In genomic region chr19:49056902-49057596, GRCh38 we compare ENCODE assay signal across 8 cellular contexts. TPM values are rescaled to one million over a fixed set of nuclear protein-coding genes. Genes with fewer than 3 reads are reported as not detected.
DNase-seq lines count a peak whose midpoint lies in the region; ATAC-seq, FAIRE-seq and TF ChIP-seq lines count a peak whose summit lies in the region.
"Not testable (repeated sequence)": the region's sequence is repeated elsewhere in the genome, so short reads cannot be mapped to it uniquely, and the experiment has no call there.

No MANE protein-coding gene starts in this region.

- not testable (repeated sequence) for H3K4me1 ChIP-seq in NT2/D1 (ENCODE audit: insufficient read depth, insufficient read length); pancreas; thymus (ENCODE audit: control insufficient read depth, insufficient read depth, low read length)

- intact Hi-C loops in CD4-positive, alpha-beta T cell (cut with DNase I, micrococcal nuclease) = loop anchor here in 1 of 2 experiments (5.0 kb wide), 1 partner anchor 40 kb away; the partner anchor contains the start of gene LHB
- intact Hi-C loops in lower leg skin (cut with DNase I; ENCODE audit: low total_unique reads); pancreas (cut with DNase I): not testable (repeated sequence)

- not testable (repeated sequence) for H3K36me3 ChIP-seq in NT2/D1 (ENCODE audit: insufficient read depth, insufficient read length, low read length); pancreas; thymus (ENCODE audit: control insufficient read depth, insufficient read depth)

- peaks cover 21% of the 10 kb centered on the region for H3K4me1 Mint-ChIP-seq in CD4-positive, alpha-beta T cell (ENCODE audit: low read depth)
- peaks cover 21% of the 10 kb centered on the region for H3K4me1 Mint-ChIP-seq in activated T-cell treated with anti-CD3 and anti-CD28 coated beads, Interleukin-2, amount 50 U/mL, for 24 hours (ENCODE audit: low read depth)
- peaks cover 19% of the 10 kb centered on the region for H3K4me1 Mint-ChIP-seq in chondrocyte (ENCODE audit: low read depth)

- not testable (repeated sequence) for H3K9me3 ChIP-seq in CD4-positive, alpha-beta T cell (ENCODE audit: control insufficient read depth, low read length); NT2/D1 (ENCODE audit: insufficient read depth, low read length); pancreas; thymus (ENCODE audit: control insufficient read depth)

- H3K27me3 Mint-ChIP-seq in CD4-positive, alpha-beta T cell = peaks cover 51% of the 10 kb centered on the region
- peaks cover 56% of the 10 kb centered on the region for H3K27me3 Mint-ChIP-seq in activated T-cell treated with anti-CD3 and anti-CD28 coated beads, Interleukin-2, amount 50 U/mL, for 24 hours
- H3K27me3 Mint-ChIP-seq in chondrocyte (ENCODE audit: low read depth) = not testable (repeated sequence)

- not testable (repeated sequence) for H3K27ac ChIP-seq in CD4-positive, alpha-beta T cell (ENCODE audit: low read depth, low read length); pancreas; thymus (ENCODE audit: low read depth)

- ATAC-seq in CD4-positive, alpha-beta T cell (ENCODE audit: poor library complexity) = peak; percentile 12
- peak; percentile 11 to 44 (median 28) for ATAC-seq in pancreas

- WGBS in lower leg skin, 2 donors = 2 to 4% methylated on average over 27 to 30 of the region's 34 CpGs
- WGBS in pancreas, 2 donors = 6 to 8% methylated on average over 33 to 34 of the region's 34 CpGs
- 4% methylated on average over 34 of the region's 34 CpGs for WGBS in thymus

- not testable (repeated sequence) for TF ChIP-seq POLR2A in lower leg skin (IDR thresholded peaks at IDR 0.05)

- POLR2A ChIA-PET in CD4-positive, alpha-beta T cell (lab: Charles Lee) = interaction anchor here (1.1 to 2.1 kb wide), 3 partner anchors 15 to 64 kb away, joined by 3 to 4 read pairs (median 4); partner anchors contain the start of genes GYS1 and RUVBL2

- FAIRE-seq in pancreas (lab: Jason Lieb, UNC) = not testable (repeated sequence)

- not testable (repeated sequence) for TF ChIP-seq CTCF in CD4-positive, alpha-beta T cell (IDR thresholded peaks at IDR 0.05); chondrocyte (IDR thresholded peaks at IDR 0.05); lower leg skin (IDR thresholded peaks at IDR 0.05); pancreas (IDR thresholded peaks at IDR 0.05)

- CTCF ChIA-PET in CD4-positive, alpha-beta T cell (lab: Charles Lee) = interaction anchor here (0.5 to 2.3 kb wide), 5 partner anchors 38 to 574 kb away, joined by 3 to 8 read pairs (median 3); partner anchors contain the start of gene LIN7B

- peak overlapping the region; percentile 70 for H3K9ac ChIP-seq in NT2/D1 (ENCODE audit: insufficient read length, low read depth)

- H3K27ac Mint-ChIP-seq in CD4-positive, alpha-beta T cell; activated T-cell treated with anti-CD3 and anti-CD28 coated beads, Interleukin-2, amount 50 U/mL, for 24 hours: not testable (repeated sequence)
- H3K27ac Mint-ChIP-seq in chondrocyte (ENCODE audit: unreplicated experiment) = peak overlapping the region; percentile 22

- peaks cover 36% of the 10 kb centered on the region for H3K27me3 ChIP-seq in CD4-positive, alpha-beta T cell (ENCODE audit: control insufficient read depth, insufficient read depth, low read length)
- peaks cover 48% of the 10 kb centered on the region for H3K27me3 ChIP-seq in NT2/D1 (ENCODE audit: insufficient read depth, insufficient read length)
- not testable (repeated sequence) for H3K27me3 ChIP-seq in pancreas
- peaks cover 31% of the 10 kb centered on the region for H3K27me3 ChIP-seq in thymus (ENCODE audit: control insufficient read depth, insufficient read depth)

- not testable (repeated sequence) for H3K36me3 Mint-ChIP-seq in CD4-positive, alpha-beta T cell (ENCODE audit: low read depth); activated T-cell treated with anti-CD3 and anti-CD28 coated beads, Interleukin-2, amount 50 U/mL, for 24 hours (ENCODE audit: low read depth); chondrocyte (ENCODE audit: low read depth)

- H3K4me3 Mint-ChIP-seq in CD4-positive, alpha-beta T cell = peak overlapping the region; percentile 89
- peak overlapping the region; percentile 61 for H3K4me3 Mint-ChIP-seq in activated T-cell treated with anti-CD3 and anti-CD28 coated beads, Interleukin-2, amount 50 U/mL, for 24 hours
- H3K4me3 Mint-ChIP-seq in chondrocyte (ENCODE audit: unreplicated experiment) = peak overlapping the region; percentile 77

- H3K9me3 Mint-ChIP-seq in CD4-positive, alpha-beta T cell; activated T-cell treated with anti-CD3 and anti-CD28 coated beads, Interleukin-2, amount 50 U/mL, for 24 hours; chondrocyte (ENCODE audit: low read depth): not testable (repeated sequence)

- H3K4me3 ChIP-seq in NT2/D1 (ENCODE audit: insufficient read length, low read depth) (peak overlapping the region; percentile 36), lower leg skin (ENCODE audit: low read depth, poor library complexity, severe bottlenecking) (peak overlapping the region; percentile 13), pancreas (peak overlapping the region in 3 of 4 donors; percentile 26 to 67 (median 47)), thymus (ENCODE audit: low read length) (peak overlapping the region; percentile 48)

- not testable (repeated sequence) for DNase-seq in CD4-positive, alpha-beta T cell; NT2/D1 (ENCODE audit: low read depth, low spot score); activated T-cell treated with anti-CD3 and anti-CD28 coated beads, Interleukin-2, amount 50 U/mL, for 24 hours; chondrocyte (ENCODE audit: low spot score); lower leg skin (ENCODE audit: low spot score in 2 of 2)
- DNase-seq in foreskin melanocyte = peak; percentile 11
- peak in 1 of 6 donors; percentile 47 for DNase-seq in pancreas

RNA-seq across cellular contexts. Expression of gene CGB7, which starts 0.5 kb away (rescaled TPM):
- total RNA-seq in CD4-positive, alpha-beta T cell = not detected
- total RNA-seq in chondrocyte (0.52 to 0.85 TPM in 2 of 3 replicates, not detected in the other), lower leg skin (1 to 10 TPM; 1.0 to 8.8 (median 2.2) TPM), pancreas (not detected)
- polyA plus RNA-seq in pancreas (under 1 TPM in 1 of 2 donors, not detected in 1; 0.38 TPM), thymus (6.7 TPM)

RNA-seq across cellular contexts. Expression of gene NTF4, which starts 7.6 kb away (rescaled TPM):
- total RNA-seq in CD4-positive, alpha-beta T cell = not detected
- total RNA-seq in chondrocyte (1.1 to 1.6 TPM in 2 of 3 replicates, not detected in the other), lower leg skin (10 to 100 TPM in 1 of 4 donors, 1 to 10 TPM in 3; 7.4 to 16.8 (median 8.4) TPM), pancreas (not detected)
- polyA plus RNA-seq in pancreas (under 1 TPM in 1 of 2 donors, not detected in 1; 0.09 TPM), thymus (30.1 TPM)

RNA-seq across cellular contexts. Expression of gene CGB8, which starts 8.1 kb away (rescaled TPM):
- not detected for total RNA-seq in CD4-positive, alpha-beta T cell
- total RNA-seq in chondrocyte (1.7 to 3.1 TPM (median 2.4 TPM) in 3 replicates), lower leg skin (not detected), pancreas (not detected)
- polyA plus RNA-seq in pancreas (not detected), thymus (0.27 TPM)

RNA-seq across cellular contexts. Expression of gene CGB5, which starts 13.4 kb away (rescaled TPM):
- not detected for total RNA-seq in CD4-positive, alpha-beta T cell
- total RNA-seq in chondrocyte (1.6 TPM in 1 of 3 replicates, not detected in the others), lower leg skin (not detected), pancreas (not detected)
- polyA plus RNA-seq in pancreas (not detected), thymus (0.98 TPM)

RNA-seq across cellular contexts. Expression of gene KCNA7, which starts 15.4 kb away (rescaled TPM):
- not detected for total RNA-seq in CD4-positive, alpha-beta T cell
- total RNA-seq in chondrocyte (0.12 TPM in 1 of 3 replicates, not detected in the others), lower leg skin (under 1 TPM in 1 of 4 donors, not detected in 3; 0.06 TPM), pancreas (not detected)
- polyA plus RNA-seq in pancreas (not detected), thymus (0.05 TPM)
